In the genomic region with DNA sequence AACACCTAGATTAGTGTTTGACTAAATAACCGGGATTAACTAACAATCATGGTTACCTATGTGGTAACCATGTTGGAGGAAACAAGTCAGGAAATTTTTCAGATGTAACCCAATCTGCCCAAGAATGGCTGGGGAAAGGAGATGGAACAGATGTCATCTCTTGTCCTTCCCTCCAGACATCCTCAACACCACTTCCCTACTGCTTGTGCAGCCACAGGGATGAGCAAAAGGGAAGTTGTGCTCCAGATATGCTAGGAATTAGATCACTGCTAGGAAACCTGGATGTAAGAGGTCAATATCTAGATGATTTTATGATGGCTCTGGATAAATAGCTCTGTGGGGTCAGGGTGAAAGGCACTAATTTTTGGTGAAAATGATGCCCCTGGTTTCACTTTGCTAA, we compare ENCODE assay signal across 21 cellular contexts.
DNase-seq lines count a peak whose midpoint lies in the region; ATAC-seq and TF ChIP-seq lines count a peak whose summit lies in the region.
"Had no signal": no experiment of that assay in that cellular context is flagged by ENCODE, and none has a peak within 500 bp of the region (broad histone marks: within the 10 kb centered on the region; RNA-seq: fewer than 3 reads in every experiment).

No MANE protein-coding gene starts in this region.

- H3K27ac ChIP-seq in coronary artery, result peak overlapping the region; percentile 35 to 37
- H3K27ac ChIP-seq in sigmoid colon, result peak overlapping the region in 3 of 4 donors; percentile 11 to 58 (median 15)
- H3K27ac ChIP-seq: neutrophil, vagina had no signal

- H3K27me3 ChIP-seq in sigmoid colon, result no peaks in the 10 kb centered on the region
- H3K27me3 ChIP-seq: left lung, neutrophil, vagina had no signal

- 95 to 97% methylated on average over 1 of the region's 1 CpG for WGBS in sigmoid colon, 2 donors

- intact Hi-C loops in sigmoid colon (cut with DNase I), result no loop called here

- DNase-seq in EL (peak; percentile 63), OCI-M1 (lab: John Stamatoyannopoulos, UW) (peak; percentile 27), coronary artery (ENCODE audit: low spot score) (no peak), sigmoid colon (no peak)
- DNase-seq: activated CD4-positive, alpha-beta T cell treated with anti-CD3 and anti-CD28 coated beads, Interleukin-2, amount 10 ng/mL, durations not matched to agents 7 days and 5 days; activated CD8-positive, alpha-beta memory T cell treated with anti-CD3 and anti-CD28 coated beads, Interleukin-2, amount 50 U/mL, for 4 hours; activated naive CD8-positive, alpha-beta T cell treated with anti-CD3 and anti-CD28 coated beads for 36 hours; cortex of kidney; head of caudate nucleus; Karpas-422; left lung; NCI-H1105; stimulated activated CD8-positive, alpha-beta memory T cell treated with anti-CD3 and anti-CD28 coated beads, Interleukin-4, amount 100 ng/mL, for 48 hours; substantia nigra had no signal

- TF ChIP-seq CTCF in coronary artery (IDR thresholded peaks at IDR 0.05) (no peak), sigmoid colon (IDR thresholded peaks at IDR 0.05) (no peak)

- H3K4me3 ChIP-seq in coronary artery (no peak overlapping the region), sigmoid colon (no peak overlapping the region)
- H3K4me3 ChIP-seq: left lung, vagina had no signal

- peaks cover 0 to 25% (median 13%) of the 10 kb centered on the region in 4 donors for H3K4me1 ChIP-seq in sigmoid colon
- H3K4me1 ChIP-seq: left lung had no signal

- no peak for TF ChIP-seq POLR2A in sigmoid colon (IDR thresholded peaks at IDR 0.05)

- ATAC-seq in HG03039 (IDR thresholded peaks at IDR 0.05; ENCODE audit: unreplicated experiment) (no peak), GM21529 (IDR thresholded peaks at IDR 0.05; ENCODE audit: unreplicated experiment) (no peak), GM18498 (IDR thresholded peaks at IDR 0.05; ENCODE audit: unreplicated experiment) (no peak), HG03442 (IDR thresholded peaks at IDR 0.05; ENCODE audit: unreplicated experiment) (no peak)
- ATAC-seq: Right ventricle myocardium inferior had no signal

- no peaks in the 10 kb centered on the region for H3K36me3 ChIP-seq in sigmoid colon
- H3K36me3 ChIP-seq: left lung, neutrophil, vagina had no signal

- TF ChIP-seq EP300 in sigmoid colon (IDR thresholded peaks at IDR 0.05), result no peak

- no peaks in the 10 kb centered on the region for H3K9me3 ChIP-seq in sigmoid colon
- H3K9me3 ChIP-seq: left lung, neutrophil, vagina had no signal

Comparison
In these comparisons a context has a peak if more than half of its experiments do, and no peak if none do; other contexts are left out.
1. DNase-seq: peak in EL (single experiment) and OCI-M1 (single experiment); none in coronary artery (single experiment) and sigmoid colon (single experiment).